ENCODE assay signal across 22 cellular contexts in the genomic region with DNA sequence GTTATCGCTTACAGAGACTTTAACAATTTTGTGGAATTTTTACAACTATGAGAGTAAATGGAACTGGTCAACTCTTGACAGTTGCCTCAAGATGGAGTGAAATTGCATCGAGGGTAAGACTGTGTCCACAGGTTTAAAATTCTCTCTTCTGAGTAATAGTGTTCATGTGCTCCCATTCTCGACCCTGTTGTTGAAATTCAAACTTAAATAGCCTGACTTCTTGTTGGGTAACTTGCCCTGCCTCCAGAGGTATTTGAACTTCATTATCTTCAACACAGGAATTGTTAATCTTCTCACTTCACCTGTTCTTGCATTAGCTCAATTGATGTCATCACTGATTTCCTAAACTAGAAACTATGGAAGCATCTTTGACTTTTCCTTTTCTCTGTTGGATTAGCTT.
DNase-seq lines count a peak whose midpoint lies in the region; ATAC-seq and TF ChIP-seq lines count a peak whose summit lies in the region.
"Had no signal": no experiment of that assay in that cellular context is flagged by ENCODE, and none has a peak within 500 bp of the region (broad histone marks: within the 10 kb centered on the region; RNA-seq: fewer than 3 reads in every experiment).

No MANE protein-coding gene starts in this region.

- no peak for ATAC-seq in right cardiac atrium
- no peak for ATAC-seq in aorta (ENCODE audit: low FRiP score)
- ATAC-seq in GM19455 (IDR thresholded peaks at IDR 0.05; ENCODE audit: unreplicated experiment): no peak
- ATAC-seq in HG02870 (IDR thresholded peaks at IDR 0.05; ENCODE audit: unreplicated experiment): no peak

- CTCF ChIA-PET in mammary epithelial cell (lab: Charles Lee; ENCODE audit: low non-redundant PET): no interaction called here

- intact Hi-C loops in right cardiac atrium (cut with DNase I) (loop anchor here in 2 of 4 donors (5.0 to 10.0 kb wide), 4 partner anchors 75 to 232 kb away; a partner anchor contains a TSS), mammary epithelial cell (cut with micrococcal nuclease) (no loop called here), aorta (cut with DNase I) (loop anchor here (5.0 kb wide), 2 partner anchors 50 to 65 kb away; no protein-coding TSS in a partner anchor)

- no peaks in the 10 kb centered on the region for H4K20me1 ChIP-seq in mammary epithelial cell (ENCODE audit: insufficient read depth, low read length)

- dilution Hi-C loops in mammary epithelial cell (cut with HindIII; ENCODE audit: low sequenced_read_pairs): no loop called here

- no peak for DNase-seq in right cardiac atrium
- no peak for DNase-seq in right atrium auricular region (ENCODE audit: low spot score)
- no peak for DNase-seq in mammary epithelial cell
- no peak for DNase-seq in aorta
- no peak for DNase-seq in HK-2 (ENCODE audit: unreplicated experiment)
- DNase-seq: activated CD4-positive, alpha-beta memory T cell treated with anti-CD3 and anti-CD28 coated beads, Interleukin-2, amount 10 ng/mL, durations not matched to agents 7 days and 5 days; activated naive CD4-positive, alpha-beta T cell; amygdala; central memory CD4-positive, alpha-beta T cell; DMS 273 treated with DMSO at 0.1 percent for 48 hours; effector CD4-positive, alpha-beta T cell; immature natural killer cell; naive B cell; NCI-H1436; NCI-H2171; NCI-H526 treated with DMSO at 0.1 percent for 48 hours; stimulated activated CD4-positive, alpha-beta T cell treated with anti-CD3 and anti-CD28 coated beads, Interleukin-12 subunit alpha, Interleukin-12 subunit beta, amount 100 ng/mL, for 4 hours; T-helper 2 cell had no signal

- H3K4me3 ChIP-seq in right cardiac atrium (ENCODE audit: low read length) (peak overlapping the region; percentile 14), right atrium auricular region (peak overlapping the region in 1 of 2 donors; percentile 3), mammary epithelial cell (replicated peaks in 1 of 3; ENCODE audit: insufficient read depth in 1 of 3, low read depth in 2 of 3, low read length in 3 of 3) (no peak overlapping the region), mucosa of rectum (ENCODE audit: low read length in 2 of 2) (peak overlapping the region; percentile 17 to 49), aorta (ENCODE audit: low read length in 2 of 2) (peak overlapping the region; percentile 5 to 15)
- H3K4me3 ChIP-seq: prostate gland had no signal

- in situ Hi-C loops in mammary epithelial cell (cut with MboI; ENCODE audit: low sequenced_read_pairs in 2 of 2): no loop called here

- 72% methylated on average over 3 of the region's 3 CpGs for WGBS in right cardiac atrium
- WGBS in mammary epithelial cell (ENCODE audit: low coverage, missing lambda C conversion rate): 76% methylated on average over 3 of the region's 3 CpGs
- 56% methylated on average over 3 of the region's 3 CpGs for WGBS in aorta, 2 donors

- H3K4me1 ChIP-seq in right cardiac atrium (ENCODE audit: control insufficient read depth, insufficient read depth, low read length) (peaks cover 6% of the 10 kb centered on the region), right atrium auricular region (peaks cover 0 to 64% of the 10 kb centered on the region in 2 donors), mammary epithelial cell (ENCODE audit: insufficient read depth, low read length) (peaks cover 16% of the 10 kb centered on the region), mucosa of rectum (ENCODE audit: control insufficient read depth in 2 of 2, insufficient read depth in 2 of 2, low read length in 2 of 2) (peaks cover 25 to 39% of the 10 kb centered on the region in 2 donors), aorta (ENCODE audit: control insufficient read depth in 1 of 2, insufficient read depth in 2 of 2, low read length in 2 of 2) (peaks cover 8 to 12% of the 10 kb centered on the region in 2 donors)
- H3K4me1 ChIP-seq: prostate gland had no signal

- peaks cover 35% of the 10 kb centered on the region for H3K79me2 ChIP-seq in mammary epithelial cell (ENCODE audit: insufficient read depth, low read length)

- H3K9me3 ChIP-seq in right cardiac atrium (ENCODE audit: control insufficient read depth, low read length) (no peaks in the 10 kb centered on the region), right atrium auricular region (no peaks in the 10 kb centered on the region), mammary epithelial cell (replicated peaks; ENCODE audit: insufficient read depth, low read length) (no peaks in the 10 kb centered on the region), mucosa of rectum (ENCODE audit: control insufficient read depth in 2 of 2, low read length in 2 of 2) (no peaks in the 10 kb centered on the region), aorta (ENCODE audit: control insufficient read depth, low read length) (no peaks in the 10 kb centered on the region)
- H3K9me3 ChIP-seq: prostate gland had no signal

- H3K9ac ChIP-seq in mammary epithelial cell (ENCODE audit: insufficient read depth, low read length): no peak overlapping the region
- no peak overlapping the region for H3K9ac ChIP-seq in mucosa of rectum (ENCODE audit: low read depth in 1 of 2, low read length in 2 of 2)

- H3K4me2 ChIP-seq in mammary epithelial cell (ENCODE audit: insufficient read depth, low read depth, low read length): peak overlapping the region; percentile 13

- no peaks in the 10 kb centered on the region for H3K36me3 ChIP-seq in right atrium auricular region
- no peaks in the 10 kb centered on the region for H3K36me3 ChIP-seq in mammary epithelial cell (ENCODE audit: insufficient read depth, low read length)
- H3K36me3 ChIP-seq in mucosa of rectum (ENCODE audit: control insufficient read depth in 2 of 2, insufficient read depth in 2 of 2, low read length in 2 of 2): peaks cover 6 to 11% of the 10 kb centered on the region in 2 donors
- H3K36me3 ChIP-seq in aorta (ENCODE audit: control insufficient read depth in 1 of 2, insufficient read depth in 2 of 2, low read length in 1 of 2): peaks cover 0 to 3% of the 10 kb centered on the region in 2 donors
- H3K36me3 ChIP-seq: prostate gland had no signal

- H3K27ac ChIP-seq in right cardiac atrium (ENCODE audit: low read length) (no peak overlapping the region), right atrium auricular region (peak overlapping the region in 1 of 2 donors; percentile 32), mammary epithelial cell (ENCODE audit: insufficient read depth, low read depth, low read length) (no peak overlapping the region), mucosa of rectum (ENCODE audit: low read depth in 2 of 2, low read length in 2 of 2) (no peak overlapping the region), aorta (ENCODE audit: low read depth in 1 of 2, low read length in 2 of 2) (peak overlapping the region in 1 of 2 donors; percentile 32)
- H3K27ac ChIP-seq: prostate gland had no signal

- no peaks in the 10 kb centered on the region for H3K27me3 ChIP-seq in right cardiac atrium (ENCODE audit: control insufficient read depth, insufficient read depth)
- H3K27me3 ChIP-seq in right atrium auricular region: no peaks in the 10 kb centered on the region
- H3K27me3 ChIP-seq in mammary epithelial cell (ENCODE audit: insufficient read depth, low read length): no peaks in the 10 kb centered on the region
- H3K27me3 ChIP-seq in mucosa of rectum (ENCODE audit: control insufficient read depth in 2 of 2, insufficient read depth in 2 of 2, low read length in 2 of 2): no peaks in the 10 kb centered on the region
- H3K27me3 ChIP-seq in aorta (ENCODE audit: control insufficient read depth in 1 of 2, insufficient read depth in 2 of 2, low read length in 1 of 2): no peaks in the 10 kb centered on the region

- no peak overlapping the region for H2AFZ ChIP-seq in mammary epithelial cell (ENCODE audit: low read depth, low read length)

- TF ChIP-seq CTCF in right atrium auricular region (IDR thresholded peaks at IDR 0.05) (no peak), mammary epithelial cell (conservative IDR thresholded peaks at IDR 0.05 in 1 of 2, IDR thresholded peaks at IDR 0.05 in 1 of 2; ENCODE audit: extremely low read depth in 1 of 2, insufficient read depth in 1 of 2, low read depth in 1 of 2, low read length in 2 of 2) (no peak)

- BruUV-seq in mammary epithelial cell (replicated peaks; lab: Mats Ljungman, UMichigan): no TSS peak

Comparison
In these comparisons a context has a peak if more than half of its experiments do, and no peak if none do; other contexts are left out.
1. H3K4me3 ChIP-seq: peak in right cardiac atrium (single experiment), mucosa of rectum (2 of 2) and aorta (2 of 2); none in mammary epithelial cell (0 of 3).